Comparison of ENCODE assay signal across 14 cellular contexts in genomic region chr15:74398183-74398582, GRCh38.
A peak's percentile ranks its signal among the peaks of the same experiment; 100 is the strongest.
DNase-seq lines count a peak whose midpoint lies in the region; ATAC-seq and TF ChIP-seq lines count a peak whose summit lies in the region.
"Had no signal": no experiment of that assay in that cellular context is flagged by ENCODE, and none has a peak within 500 bp of the region (broad histone marks: within the 10 kb centered on the region; RNA-seq: fewer than 3 reads in every experiment).

No MANE protein-coding gene starts in this region.

- H3K27ac Mint-ChIP-seq in activated naive CD4-positive, alpha-beta T cell treated with anti-CD3 and anti-CD28 coated beads, Interleukin-2, amount 50 U/mL, for 24 hours = peak overlapping the region; percentile 95
- peak overlapping the region; percentile 38 for H3K27ac Mint-ChIP-seq in central memory CD8-positive, alpha-beta T cell (ENCODE audit: low read depth)
- H3K27ac Mint-ChIP-seq in stimulated activated effector memory CD8-positive, alpha-beta T cell treated with anti-CD3 and anti-CD28 coated beads, Interleukin-12 subunit alpha, Interleukin-12 subunit beta, amount 100 ng/mL, for 72 hours = peak overlapping the region; percentile 89

- peaks cover 11% of the 10 kb centered on the region for H3K36me3 ChIP-seq in OCI-LY3 (replicated peaks; ENCODE audit: low read depth, low read length)
- H3K36me3 ChIP-seq in effector memory CD4-positive, alpha-beta T cell (ENCODE audit: control insufficient read depth, insufficient read depth, low read length) = no peaks in the 10 kb centered on the region

- peak overlapping the region; percentile 94 for H3K9ac ChIP-seq in OCI-LY3 (ENCODE audit: low read length)

- no peaks in the 10 kb centered on the region for H3K9me3 Mint-ChIP-seq in activated naive CD4-positive, alpha-beta T cell treated with anti-CD3 and anti-CD28 coated beads, Interleukin-2, amount 50 U/mL, for 24 hours
- H3K9me3 Mint-ChIP-seq in central memory CD8-positive, alpha-beta T cell = no peaks in the 10 kb centered on the region
- no peaks in the 10 kb centered on the region for H3K9me3 Mint-ChIP-seq in stimulated activated effector memory CD8-positive, alpha-beta T cell treated with anti-CD3 and anti-CD28 coated beads, Interleukin-12 subunit alpha, Interleukin-12 subunit beta, amount 100 ng/mL, for 72 hours

- H3K4me1 ChIP-seq in OCI-LY3 (ENCODE audit: low read length) = peaks cover 99% of the 10 kb centered on the region
- H3K4me1 ChIP-seq in effector memory CD4-positive, alpha-beta T cell (ENCODE audit: control insufficient read depth, insufficient read depth, low read length, poor library complexity, severe bottlenecking) = peaks cover 17% of the 10 kb centered on the region

- ATAC-seq in central memory CD8-positive, alpha-beta T cell (replicated peaks; ENCODE audit: extremely low read depth, poor library complexity, severe bottlenecking) = no peak
- ATAC-seq in stimulated activated effector memory CD8-positive, alpha-beta T cell treated with anti-CD3 and anti-CD28 coated beads, Interleukin-12 subunit alpha, Interleukin-12 subunit beta, amount 100 ng/mL, for 72 hours = no peak
- ATAC-seq in GM18498 (IDR thresholded peaks at IDR 0.05; ENCODE audit: unreplicated experiment) = no peak

- peak overlapping the region; percentile 95 for H3K27ac ChIP-seq in OCI-LY3 (ENCODE audit: low read length)
- no peak overlapping the region for H3K27ac ChIP-seq in effector memory CD4-positive, alpha-beta T cell (ENCODE audit: insufficient read depth, low read length, poor library complexity, severe bottlenecking)
- H3K27ac ChIP-seq: testis had no signal

- TF ChIP-seq CTCF in OCI-LY3 (IDR thresholded peaks at IDR 0.05; ENCODE audit: low read depth, low read length) = no peak

- H3K79me2 ChIP-seq in OCI-LY3 (ENCODE audit: low read length) = peaks cover 40% of the 10 kb centered on the region

- H3K4me2 ChIP-seq in OCI-LY3 (ENCODE audit: low read length) = peak overlapping the region; percentile 80

- no peaks in the 10 kb centered on the region for H3K36me3 Mint-ChIP-seq in activated naive CD4-positive, alpha-beta T cell treated with anti-CD3 and anti-CD28 coated beads, Interleukin-2, amount 50 U/mL, for 24 hours
- no peaks in the 10 kb centered on the region for H3K36me3 Mint-ChIP-seq in central memory CD8-positive, alpha-beta T cell (ENCODE audit: insufficient read depth)
- H3K36me3 Mint-ChIP-seq in stimulated activated effector memory CD8-positive, alpha-beta T cell treated with anti-CD3 and anti-CD28 coated beads, Interleukin-12 subunit alpha, Interleukin-12 subunit beta, amount 100 ng/mL, for 72 hours = peaks cover 10% of the 10 kb centered on the region

- peak overlapping the region; percentile 40; the same call in 1 of the 2 replicates for H3K4me3 ChIP-seq in OCI-LY3 (ENCODE audit: low read length)
- H3K4me3 ChIP-seq in effector memory CD4-positive, alpha-beta T cell (ENCODE audit: insufficient read depth, low read depth, low read length, poor library complexity, severe bottlenecking) = no peak overlapping the region
- H3K4me3 ChIP-seq: mucosa of descending colon, testis had no signal

- peak overlapping the region; percentile 30 for H3K4me3 Mint-ChIP-seq in activated naive CD4-positive, alpha-beta T cell treated with anti-CD3 and anti-CD28 coated beads, Interleukin-2, amount 50 U/mL, for 24 hours
- H3K4me3 Mint-ChIP-seq in central memory CD8-positive, alpha-beta T cell = peak overlapping the region; percentile 34
- peak overlapping the region; percentile 53 for H3K4me3 Mint-ChIP-seq in stimulated activated effector memory CD8-positive, alpha-beta T cell treated with anti-CD3 and anti-CD28 coated beads, Interleukin-12 subunit alpha, Interleukin-12 subunit beta, amount 100 ng/mL, for 72 hours

- H4K20me1 ChIP-seq in OCI-LY3 (ENCODE audit: insufficient read depth, low read length) = no peaks in the 10 kb centered on the region

- no peaks in the 10 kb centered on the region for H3K27me3 ChIP-seq in OCI-LY3 (ENCODE audit: low read depth, low read length)
- H3K27me3 ChIP-seq in effector memory CD4-positive, alpha-beta T cell (replicated peaks; ENCODE audit: control insufficient read depth, insufficient read depth, low read length, poor library complexity, severe bottlenecking) = no peaks in the 10 kb centered on the region
- H3K27me3 ChIP-seq: testis had no signal

- no peak for DNase-seq in activated naive CD4-positive, alpha-beta T cell treated with Interleukin-2 at 50 U/mL for 16 hours
- no peak for DNase-seq in central memory CD8-positive, alpha-beta T cell (ENCODE audit: low spot score in 2 of 2)
- DNase-seq in stimulated activated effector memory CD8-positive, alpha-beta T cell treated with anti-CD3 and anti-CD28 coated beads, Interleukin-12 subunit alpha, Interleukin-12 subunit beta, amount 100 ng/mL, for 72 hours (ENCODE audit: low spot score in 2 of 2) = no peak
- DNase-seq in effector memory CD4-positive, alpha-beta T cell = no peak
- no peak for DNase-seq in midbrain (lab: John Stamatoyannopoulos, UW)
- DNase-seq: amygdala, DMS53, glutamatergic neuron, mucosa of descending colon, NCI-H774, testis had no signal

- peaks cover 93% of the 10 kb centered on the region for H3K4me1 Mint-ChIP-seq in activated naive CD4-positive, alpha-beta T cell treated with anti-CD3 and anti-CD28 coated beads, Interleukin-2, amount 50 U/mL, for 24 hours
- peaks cover 72% of the 10 kb centered on the region for H3K4me1 Mint-ChIP-seq in central memory CD8-positive, alpha-beta T cell
- peaks cover 96% of the 10 kb centered on the region for H3K4me1 Mint-ChIP-seq in stimulated activated effector memory CD8-positive, alpha-beta T cell treated with anti-CD3 and anti-CD28 coated beads, Interleukin-12 subunit alpha, Interleukin-12 subunit beta, amount 100 ng/mL, for 72 hours

- H3K27me3 Mint-ChIP-seq in activated naive CD4-positive, alpha-beta T cell treated with anti-CD3 and anti-CD28 coated beads, Interleukin-2, amount 50 U/mL, for 24 hours = no peaks in the 10 kb centered on the region
- no peaks in the 10 kb centered on the region for H3K27me3 Mint-ChIP-seq in central memory CD8-positive, alpha-beta T cell

- no peaks in the 10 kb centered on the region for H3K9me3 ChIP-seq in OCI-LY3 (ENCODE audit: insufficient read depth, low read length)
- no peaks in the 10 kb centered on the region for H3K9me3 ChIP-seq in effector memory CD4-positive, alpha-beta T cell (ENCODE audit: control insufficient read depth, low read length)
- H3K9me3 ChIP-seq: mucosa of descending colon, testis had no signal

- H2AFZ ChIP-seq in OCI-LY3 (ENCODE audit: low read depth, low read length) = no peak overlapping the region

Comparison
In these comparisons a context has a peak if more than half of its experiments do, and no peak if none do; other contexts are left out.
1. H3K27ac Mint-ChIP-seq: peak in every context shown above with its lines; median percentile 95 in activated naive CD4-positive, alpha-beta T cell treated with anti-CD3 and anti-CD28 coated beads, Interleukin-2, amount 50 U/mL, for 24 hours; 89 in stimulated activated effector memory CD8-positive, alpha-beta T cell treated with anti-CD3 and anti-CD28 coated beads, Interleukin-12 subunit alpha, Interleukin-12 subunit beta, amount 100 ng/mL, for 72 hours; 38 in central memory CD8-positive, alpha-beta T cell.